Comparison of ENCODE assay signal across 22 cellular contexts in the genomic region with DNA sequence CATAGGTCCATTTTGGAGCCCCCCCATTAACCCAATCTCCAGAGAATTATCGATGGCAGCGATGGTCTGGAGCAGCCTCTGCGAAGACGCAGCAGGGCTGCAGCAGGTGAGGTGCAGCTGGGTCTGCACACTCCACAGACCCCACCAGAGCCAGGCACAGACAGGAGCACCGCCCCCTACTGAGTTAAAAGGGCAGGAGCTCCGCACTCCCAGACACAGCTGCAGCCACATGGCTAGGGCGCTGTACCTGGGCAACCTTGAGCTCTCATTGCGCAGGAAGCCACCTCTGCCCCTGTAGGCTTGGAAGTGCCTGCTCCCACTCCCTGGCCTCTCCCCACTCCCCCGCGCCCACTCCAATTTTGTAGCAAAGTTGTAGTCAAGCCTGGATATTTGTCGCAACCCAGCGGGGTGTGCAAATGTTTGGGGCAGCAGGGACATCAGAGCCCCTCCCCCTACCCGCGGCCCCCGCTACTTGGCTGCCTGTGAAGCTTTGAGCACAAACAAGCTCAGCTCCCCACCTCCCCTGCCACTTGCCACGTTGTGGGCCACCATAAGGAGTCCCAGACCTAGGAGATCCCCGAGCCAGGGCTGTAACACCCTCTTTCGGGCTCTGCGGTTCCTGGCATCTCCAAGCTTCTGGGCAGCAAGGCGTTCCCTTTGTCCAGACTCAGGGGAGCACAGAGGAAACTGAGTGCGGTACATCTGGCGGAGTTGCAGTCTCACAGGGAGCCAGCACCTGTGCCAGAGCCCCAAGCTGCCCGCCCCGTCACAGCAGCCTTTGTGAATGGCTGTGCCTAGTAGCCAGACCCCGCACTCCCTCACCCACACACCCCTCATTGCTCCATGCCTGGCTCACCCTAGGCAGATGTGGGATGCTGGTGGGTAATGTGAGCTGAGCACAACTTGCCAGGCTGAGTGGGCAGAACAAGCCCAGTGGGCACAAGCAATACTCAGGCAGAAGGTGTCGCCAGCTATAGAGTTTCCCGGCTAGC.
"Had no signal": no experiment of that assay in that cellular context is flagged by ENCODE, and none has a peak within 500 bp of the region (broad histone marks: within the 10 kb centered on the region; RNA-seq: fewer than 3 reads in every experiment).

No MANE protein-coding gene starts in this region.

- H3K9me3 Mint-ChIP-seq: activated naive CD4-positive, alpha-beta T cell treated with anti-CD3 and anti-CD28 coated beads for 36 hours; activated T-cell treated with anti-CD3 and anti-CD28 coated beads, Interleukin-2, amount 50 U/mL, for 4 hours; mesothelial cell of epicardium; neural progenitor cell; stimulated activated naive CD8-positive, alpha-beta T cell treated with anti-CD3 and anti-CD28 coated beads, Interleukin-15, Interleukin-2, amounts not matched to agents 100 ng/mL and 50 ng/mL, for 24 hours had no signal

- DNase-seq: activated CD4-positive, alpha-beta T cell treated with anti-CD3 and anti-CD28 coated beads for 36 hours; activated CD4-positive, alpha-beta T cell treated with anti-CD3 and anti-CD28 coated beads, Interleukin-2, amount 50 U/mL, for 48 hours; activated CD8-positive, alpha-beta memory T cell treated with anti-CD3 and anti-CD28 coated beads, Interleukin-2, amount 50 U/mL, for 48 hours; activated naive CD4-positive, alpha-beta T cell treated with anti-CD3 and anti-CD28 coated beads for 36 hours; activated T-cell treated with anti-CD3 and anti-CD28 coated beads, Interleukin-2, amount 50 U/mL, for 4 hours; body of pancreas; cortex of kidney; foreskin fibroblast; immature natural killer cell; left ventricle myocardium inferior; mammary epithelial cell; sigmoid colon; stimulated activated CD4-positive, alpha-beta T cell treated with anti-CD3 and anti-CD28 coated beads, Interleukin-4, amount 100 ng/mL, for 24 hours; T-helper 1 cell; tibial artery; uterus had no signal

- H3K36me3 Mint-ChIP-seq: immature natural killer cell; mesothelial cell of epicardium; naive thymus-derived CD8-positive, alpha-beta T cell; neural progenitor cell had no signal

- H3K27ac ChIP-seq: body of pancreas, cardiac muscle cell, left ventricle myocardium inferior, neural progenitor cell, sigmoid colon, tibial artery, uterus had no signal

- H3K4me2 ChIP-seq: neural progenitor cell had no signal

- H3K4me3 Mint-ChIP-seq: activated CD4-positive, alpha-beta T cell treated with anti-CD3 and anti-CD28 coated beads for 36 hours; activated naive CD4-positive, alpha-beta T cell treated with anti-CD3 and anti-CD28 coated beads for 36 hours; activated T-cell treated with anti-CD3 and anti-CD28 coated beads, Interleukin-2, amount 50 U/mL, for 4 hours; immature natural killer cell; mesothelial cell of epicardium; naive thymus-derived CD8-positive, alpha-beta T cell; neural progenitor cell; stimulated activated naive CD8-positive, alpha-beta T cell treated with anti-CD3 and anti-CD28 coated beads, Interleukin-15, Interleukin-2, amounts not matched to agents 100 ng/mL and 50 ng/mL, for 24 hours had no signal

- H2AFZ ChIP-seq: neural progenitor cell had no signal

- H3K27me3 ChIP-seq: body of pancreas, cardiac muscle cell, neural progenitor cell, sigmoid colon, tibial artery had no signal

- H3K4me1 ChIP-seq: body of pancreas, left ventricle myocardium inferior, neural progenitor cell, sigmoid colon, tibial artery, uterus had no signal

- ATAC-seq: activated CD4-positive, alpha-beta T cell treated with anti-CD3 and anti-CD28 coated beads for 36 hours; activated T-cell treated with anti-CD3 and anti-CD28 coated beads, Interleukin-2, amount 50 U/mL, for 4 hours; body of pancreas; naive thymus-derived CD8-positive, alpha-beta T cell had no signal

- H3K27ac Mint-ChIP-seq: activated CD4-positive, alpha-beta T cell treated with anti-CD3 and anti-CD28 coated beads for 36 hours; activated naive CD4-positive, alpha-beta T cell treated with anti-CD3 and anti-CD28 coated beads for 36 hours; activated T-helper 2 cell treated with anti-CD3 and anti-CD28 coated beads, Interferon-gamma antibody, Interleukin-2, Interleukin-4, amounts not matched to agents 10 μg/mL and 5 μg/mL and 100 μg/mL, durations not matched to agents 14 hours and 24 hours and 36 hours; immature natural killer cell; mesothelial cell of epicardium; naive thymus-derived CD8-positive, alpha-beta T cell; neural progenitor cell; stimulated activated naive CD8-positive, alpha-beta T cell treated with anti-CD3 and anti-CD28 coated beads, Interleukin-15, Interleukin-2, amounts not matched to agents 100 ng/mL and 50 ng/mL, for 24 hours had no signal

- H3K4me1 Mint-ChIP-seq: activated CD4-positive, alpha-beta T cell treated with anti-CD3 and anti-CD28 coated beads for 36 hours; immature natural killer cell; naive thymus-derived CD8-positive, alpha-beta T cell; neural progenitor cell had no signal

- H3K27me3 Mint-ChIP-seq: activated CD4-positive, alpha-beta T cell treated with anti-CD3 and anti-CD28 coated beads for 36 hours; naive thymus-derived CD8-positive, alpha-beta T cell; stimulated activated naive CD8-positive, alpha-beta T cell treated with anti-CD3 and anti-CD28 coated beads, Interleukin-15, Interleukin-2, amounts not matched to agents 100 ng/mL and 50 ng/mL, for 24 hours had no signal

- H3K9ac ChIP-seq: neural progenitor cell had no signal

- H3K9me3 ChIP-seq: body of pancreas, left ventricle myocardium inferior, tibial artery, uterus had no signal
